Comparison of ENCODE assay signal across 15 cellular contexts in the genomic region with DNA sequence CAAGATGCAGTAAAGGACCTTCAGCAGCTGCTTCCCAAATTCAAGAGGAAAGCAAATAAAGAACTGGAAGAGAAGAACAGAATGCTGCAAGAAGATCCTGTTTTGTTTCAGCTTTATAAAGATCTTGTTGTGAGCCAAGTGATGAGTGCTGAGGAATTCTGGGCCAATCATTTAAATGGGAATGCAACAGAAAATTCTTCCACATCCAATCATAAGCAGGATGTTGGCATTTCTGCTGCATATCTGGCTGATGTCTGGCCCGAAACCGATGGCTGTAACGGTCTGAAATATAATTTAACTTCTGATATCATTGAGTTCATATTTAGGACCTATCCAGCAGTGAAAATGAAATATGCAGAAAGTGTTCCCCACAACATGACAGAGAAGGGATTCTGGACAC.
DNase-seq lines count a peak whose midpoint lies in the region; ATAC-seq and TF ChIP-seq lines count a peak whose summit lies in the region.
"Had no signal": no experiment of that assay in that cellular context is flagged by ENCODE, and none has a peak within 500 bp of the region (broad histone marks: within the 10 kb centered on the region; RNA-seq: fewer than 3 reads in every experiment).

No MANE protein-coding gene starts in this region.

- no peaks in the 10 kb centered on the region for H4K20me1 ChIP-seq in neural progenitor cell (ENCODE audit: low read depth)

- peak overlapping the region; percentile 1 for H2AFZ ChIP-seq in neural progenitor cell (replicated peaks)

- no peak overlapping the region for H3K4me2 ChIP-seq in neural progenitor cell
- H3K4me2 ChIP-seq: KMS-11 had no signal

- H3K4me1 Mint-ChIP-seq in neural progenitor cell: peaks cover 8% of the 10 kb centered on the region
- H3K4me1 Mint-ChIP-seq: CD14-positive monocyte; CD8-positive, alpha-beta memory T cell had no signal

- TF ChIP-seq CTCF in AG10803 (conservative IDR thresholded peaks at IDR 0.05; ENCODE audit: low read length): no peak
- TF ChIP-seq CTCF in neural progenitor cell (IDR thresholded peaks at IDR 0.05): no peak
- TF ChIP-seq CTCF in psoas muscle (IDR thresholded peaks at IDR 0.05): no peak

- H3K27me3 Mint-ChIP-seq in neural progenitor cell (ENCODE audit: insufficient read depth, low read depth): no peaks in the 10 kb centered on the region
- H3K27me3 Mint-ChIP-seq: CD8-positive, alpha-beta memory T cell had no signal

- H3K79me2 ChIP-seq in neural progenitor cell (ENCODE audit: low read depth): no peaks in the 10 kb centered on the region

- no peaks in the 10 kb centered on the region for H3K36me3 Mint-ChIP-seq in neural progenitor cell
- H3K36me3 Mint-ChIP-seq: CD14-positive monocyte; CD8-positive, alpha-beta memory T cell had no signal

- H3K36me3 ChIP-seq in neural progenitor cell (no peaks in the 10 kb centered on the region), psoas muscle (ENCODE audit: insufficient read depth in 1 of 2, low read depth in 1 of 2) (no peaks in the 10 kb centered on the region)
- H3K36me3 ChIP-seq: HAP-1 had no signal

- intact Hi-C loops in psoas muscle (cut with DNase I): no loop called here

- no peak overlapping the region for H3K9ac ChIP-seq in neural progenitor cell
- H3K9ac ChIP-seq: KMS-11 had no signal

- H3K27ac Mint-ChIP-seq in neural progenitor cell: no peak overlapping the region
- H3K27ac Mint-ChIP-seq: CD14-positive monocyte; CD8-positive, alpha-beta memory T cell had no signal

- H3K4me1 ChIP-seq in neural progenitor cell: peaks cover 2% of the 10 kb centered on the region
- H3K4me1 ChIP-seq in psoas muscle: no peaks in the 10 kb centered on the region
- H3K4me1 ChIP-seq: Caco-2, HAP-1 had no signal

- no peaks in the 10 kb centered on the region for H3F3A ChIP-seq in neural progenitor cell (ENCODE audit: low read depth)

- H3K9me3 Mint-ChIP-seq in neural progenitor cell: no peaks in the 10 kb centered on the region

- no peak overlapping the region for H3K4me3 ChIP-seq in AG10803 (ENCODE audit: low read length)
- H3K4me3 ChIP-seq in neural progenitor cell: no peak overlapping the region
- no peak overlapping the region for H3K4me3 ChIP-seq in psoas muscle
- H3K4me3 ChIP-seq: HAP-1 had no signal

- H3K4me3 Mint-ChIP-seq in neural progenitor cell: no peak overlapping the region
- H3K4me3 Mint-ChIP-seq: CD14-positive monocyte; CD8-positive, alpha-beta memory T cell had no signal

- no peak overlapping the region for H3K27ac ChIP-seq in neural progenitor cell
- no peak overlapping the region for H3K27ac ChIP-seq in psoas muscle
- H3K27ac ChIP-seq in substantia nigra (ENCODE audit: low read depth, low read length, poor library complexity, severe bottlenecking): no peak overlapping the region
- H3K27ac ChIP-seq: KMS-11 had no signal

- H3K9me3 ChIP-seq in neural progenitor cell (ENCODE audit: low read depth) (no peaks in the 10 kb centered on the region), psoas muscle (no peaks in the 10 kb centered on the region)
- H3K9me3 ChIP-seq: Caco-2, HAP-1 had no signal

- 16 to 32% (median 29%) methylated on average over 3 of the region's 3 CpGs for WGBS in psoas muscle, 3 donors

- H3K27me3 ChIP-seq in neural progenitor cell: no peaks in the 10 kb centered on the region
- no peaks in the 10 kb centered on the region for H3K27me3 ChIP-seq in psoas muscle (ENCODE audit: insufficient read depth in 3 of 3, low read length in 2 of 3)

- DNase-seq in AG10803 (ENCODE audit: low read depth) (peak; percentile 68), GM04503 (ENCODE audit: low read depth) (peak; percentile 35), neural progenitor cell (ENCODE audit: low spot score) (no peak), psoas muscle (no peak), substantia nigra (lab: John Stamatoyannopoulos, UW) (no peak)
- DNase-seq: 8988T; Caco-2; CD8-positive, alpha-beta memory T cell; DMS53 had no signal

- ATAC-seq in SK-N-SH treated with all-trans-retinoic acid at 6 μM for 48 hours (peak; percentile 81), psoas muscle (no peak), GM18511 (IDR thresholded peaks at IDR 0.05; ENCODE audit: unreplicated experiment) (no peak)
- ATAC-seq: HepG2 had no signal

TF ChIP-seq in SK-N-SH treated with all-trans-retinoic acid at 6 μM for 48 hours, 23 proteins besides CTCF, POLR2A, EP300 and RAD21:
- TF ChIP-seq ISL1 (CRISPR knock-in tag; IDR thresholded peaks at IDR 0.05): 0 out of 2 replicates have a peak, but pooled peaks have one; percentile 12
- TF ChIP-seq GLIS3 (CRISPR knock-in tag; IDR thresholded peaks at IDR 0.05): no peak

Comparison
In these comparisons a context has a peak if more than half of its experiments do, and no peak if none do; other contexts are left out.
1. DNase-seq: peak in AG10803 (single experiment) and GM04503 (single experiment); none in neural progenitor cell (single experiment), psoas muscle (0 of 2) and substantia nigra (0 of 49).